14 cellular contexts compared by ENCODE assay signal in genomic region chr19:41395355-41395754, GRCh38. TPM values are rescaled to one million over a fixed set of nuclear protein-coding genes. Genes with fewer than 3 reads are reported as not detected.
DNase-seq lines count a peak whose midpoint lies in the region; ATAC-seq and TF ChIP-seq lines count a peak whose summit lies in the region.
"Had no signal": no experiment of that assay in that cellular context is flagged by ENCODE, and none has a peak within 500 bp of the region (broad histone marks: within the 10 kb centered on the region; RNA-seq: fewer than 3 reads in every experiment).

No MANE protein-coding gene starts in this region.

- no peaks in the 10 kb centered on the region for H3K9me3 Mint-ChIP-seq in activated CD4-positive, alpha-beta T cell treated with anti-CD3 and anti-CD28 coated beads, Interleukin-2, amount 10 ng/mL, durations not matched to agents 24 days and 14 days
- no peaks in the 10 kb centered on the region for H3K9me3 Mint-ChIP-seq in activated CD8-positive, alpha-beta T cell treated with anti-CD3 and anti-CD28 coated beads for 36 hours
- H3K9me3 Mint-ChIP-seq in nephron = no peaks in the 10 kb centered on the region

- TF ChIP-seq CTCF in HFF-Myc (IDR thresholded peaks at IDR 0.05; ENCODE audit: low read depth, low read length, missing control alignments) (no peak), nephron (IDR thresholded peaks at IDR 0.05; ENCODE audit: unreplicated experiment in 3 of 3) (no peak)
- no peak for TF ChIP-seq CTCF in activated CD8-positive, alpha-beta T cell treated with anti-CD3 and anti-CD28 coated beads for 36 hours (IDR thresholded peaks at IDR 0.05)

- H3K4me3 ChIP-seq in HFF-Myc (replicated peaks; ENCODE audit: low read depth, low read length) = peak overlapping the region; percentile 97
- H3K4me3 ChIP-seq: vagina had no signal

- peak overlapping the region; percentile 99 for H3K4me3 Mint-ChIP-seq in activated CD4-positive, alpha-beta T cell treated with anti-CD3 and anti-CD28 coated beads, Interleukin-2, amount 10 ng/mL, durations not matched to agents 24 days and 14 days
- peak overlapping the region; percentile 96 for H3K4me3 Mint-ChIP-seq in activated CD8-positive, alpha-beta T cell treated with anti-CD3 and anti-CD28 coated beads for 36 hours
- peak overlapping the region; percentile 68 to 77 (median 75) for H3K4me3 Mint-ChIP-seq in nephron

- no peak for ATAC-seq in activated CD8-positive, alpha-beta T cell treated with anti-CD3 and anti-CD28 coated beads for 36 hours
- ATAC-seq in GM21786 (IDR thresholded peaks at IDR 0.05; ENCODE audit: unreplicated experiment) = no peak
- ATAC-seq: left colon had no signal

- H3K27me3 Mint-ChIP-seq in activated CD4-positive, alpha-beta T cell treated with anti-CD3 and anti-CD28 coated beads, Interleukin-2, amount 10 ng/mL, durations not matched to agents 24 days and 14 days = no peaks in the 10 kb centered on the region
- H3K27me3 Mint-ChIP-seq in activated CD8-positive, alpha-beta T cell treated with anti-CD3 and anti-CD28 coated beads for 36 hours = no peaks in the 10 kb centered on the region
- peaks cover 3% of the 10 kb centered on the region for H3K27me3 Mint-ChIP-seq in nephron (ENCODE audit: low read depth)

- no peak for DNase-seq in activated CD4-positive, alpha-beta T cell treated with anti-CD3 and anti-CD28 coated beads, Interleukin-2, amount 10 ng/mL, durations not matched to agents 24 days and 14 days
- no peak for DNase-seq in activated CD4-positive, alpha-beta T cell treated with anti-CD3 and anti-CD28 coated beads for 48 hours
- DNase-seq in HFF-Myc (ENCODE audit: extremely low read depth, low read depth) = no peak
- no peak for DNase-seq in activated CD8-positive, alpha-beta T cell treated with anti-CD3 and anti-CD28 coated beads for 36 hours
- DNase-seq in NCI-H345 (lab: John Stamatoyannopoulos, UW) = no peak
- no peak for DNase-seq in stimulated activated naive CD4-positive, alpha-beta T cell (lab: John Stamatoyannopoulos, UW)
- DNase-seq: caudate nucleus, head of caudate nucleus, left colon, NCI-H1694, NCI-H524 treated with DMSO at 0.1 percent for 48 hours had no signal

- CTCF ChIA-PET in activated CD8-positive, alpha-beta T cell treated with anti-CD3 and anti-CD28 coated beads for 36 hours (lab: Charles Lee) = interaction anchor here (0.7 kb wide), 1 partner anchor 44 kb away, joined by 3 read pairs; the partner anchor contains the start of gene DMAC2

- H3K4me1 Mint-ChIP-seq in activated CD4-positive, alpha-beta T cell treated with anti-CD3 and anti-CD28 coated beads, Interleukin-2, amount 10 ng/mL, durations not matched to agents 24 days and 14 days = peaks cover 36% of the 10 kb centered on the region
- peaks cover 30% of the 10 kb centered on the region for H3K4me1 Mint-ChIP-seq in activated CD8-positive, alpha-beta T cell treated with anti-CD3 and anti-CD28 coated beads for 36 hours (ENCODE audit: low read depth)
- peaks cover 41% of the 10 kb centered on the region for H3K4me1 Mint-ChIP-seq in nephron

- POLR2A ChIA-PET in activated CD8-positive, alpha-beta T cell treated with anti-CD3 and anti-CD28 coated beads for 36 hours (lab: Charles Lee) = interaction anchor here (0.6 to 1.1 kb wide), 2 partner anchors 13 to 87 kb away, joined by 3 read pairs; no protein-coding TSS in a partner anchor

- H3K36me3 Mint-ChIP-seq in activated CD4-positive, alpha-beta T cell treated with anti-CD3 and anti-CD28 coated beads, Interleukin-2, amount 10 ng/mL, durations not matched to agents 24 days and 14 days (ENCODE audit: low read depth) = peaks cover 25% of the 10 kb centered on the region
- H3K36me3 Mint-ChIP-seq in activated CD8-positive, alpha-beta T cell treated with anti-CD3 and anti-CD28 coated beads for 36 hours (ENCODE audit: low read depth) = peaks cover 16% of the 10 kb centered on the region
- H3K36me3 Mint-ChIP-seq in nephron (ENCODE audit: low read depth) = peaks cover 7% of the 10 kb centered on the region

- peak overlapping the region; percentile 10 for H3K27ac Mint-ChIP-seq in activated CD4-positive, alpha-beta T cell treated with anti-CD3 and anti-CD28 coated beads, Interleukin-2, amount 10 ng/mL, durations not matched to agents 24 days and 14 days
- peak overlapping the region; percentile 30 for H3K27ac Mint-ChIP-seq in activated CD8-positive, alpha-beta T cell treated with anti-CD3 and anti-CD28 coated beads for 36 hours
- H3K27ac Mint-ChIP-seq in nephron = peak overlapping the region in 1 of 3 experiments; percentile 8

- intact Hi-C loops in activated CD4-positive, alpha-beta T cell treated with anti-CD3 and anti-CD28 coated beads, Interleukin-2, amount 10 ng/mL, durations not matched to agents 24 days and 14 days (cut with micrococcal nuclease) = loop anchor here (5.0 kb wide), 1 partner anchor 783 kb away; no protein-coding TSS in a partner anchor
- intact Hi-C loops in activated CD8-positive, alpha-beta T cell treated with anti-CD3 and anti-CD28 coated beads for 36 hours (cut with micrococcal nuclease) = loop anchor here (5.0 kb wide), 1 partner anchor 38 kb away; no protein-coding TSS in a partner anchor

RNA-seq across cellular contexts. Expression of gene EXOSC5, which starts 1.8 kb away (rescaled TPM):
- 65.8 and 69.2 TPM in 2 replicates for total RNA-seq in activated CD4-positive, alpha-beta T cell treated with anti-CD3 and anti-CD28 coated beads, Interleukin-2, amount 10 ng/mL, durations not matched to agents 24 days and 14 days
- total RNA-seq in activated CD8-positive, alpha-beta T cell treated with anti-CD3 and anti-CD28 coated beads for 36 hours = 10 to 100 TPM; 46.6 to 47.0 TPM

RNA-seq across cellular contexts. Expression of gene BCKDHA, which starts 2.3 kb away (rescaled TPM):
- 11.4 and 20.1 TPM in 2 replicates for total RNA-seq in activated CD4-positive, alpha-beta T cell treated with anti-CD3 and anti-CD28 coated beads, Interleukin-2, amount 10 ng/mL, durations not matched to agents 24 days and 14 days
- 10 to 100 TPM; 32.3 to 36.9 TPM for total RNA-seq in activated CD8-positive, alpha-beta T cell treated with anti-CD3 and anti-CD28 coated beads for 36 hours

RNA-seq across cellular contexts. Expression of gene TMEM91, which starts 19.0 kb away (rescaled TPM):
- total RNA-seq in activated CD4-positive, alpha-beta T cell treated with anti-CD3 and anti-CD28 coated beads, Interleukin-2, amount 10 ng/mL, durations not matched to agents 24 days and 14 days = 4.2 and 5.8 TPM in 2 replicates
- 1 to 10 TPM; 8.9 to 9.1 TPM for total RNA-seq in activated CD8-positive, alpha-beta T cell treated with anti-CD3 and anti-CD28 coated beads for 36 hours

RNA-seq across cellular contexts. Expression of gene B9D2, which starts 31.4 kb away (rescaled TPM):
- total RNA-seq in activated CD4-positive, alpha-beta T cell treated with anti-CD3 and anti-CD28 coated beads, Interleukin-2, amount 10 ng/mL, durations not matched to agents 24 days and 14 days = 6.3 and 8.6 TPM in 2 replicates
- 1 to 10 TPM; 3.1 to 5.1 TPM for total RNA-seq in activated CD8-positive, alpha-beta T cell treated with anti-CD3 and anti-CD28 coated beads for 36 hours
- total RNA-seq: vagina had no signal

RNA-seq across cellular contexts. Expression of gene B3GNT8, which starts 31.8 kb away (rescaled TPM):
- 0.37 and 0.83 TPM in 2 replicates for total RNA-seq in activated CD4-positive, alpha-beta T cell treated with anti-CD3 and anti-CD28 coated beads, Interleukin-2, amount 10 ng/mL, durations not matched to agents 24 days and 14 days
- 1 to 10 TPM in 1 of 2 experiments, under 1 TPM in 1; 0.59 to 1.1 TPM for total RNA-seq in activated CD8-positive, alpha-beta T cell treated with anti-CD3 and anti-CD28 coated beads for 36 hours
